9 cellular contexts compared by ENCODE assay signal in genomic region chr11:61071208-61071681, GRCh38. TPM values are rescaled to one million over a fixed set of nuclear protein-coding genes. Genes with fewer than 3 reads are reported as not detected.
DNase-seq lines count a peak whose midpoint lies in the region; ATAC-seq and TF ChIP-seq lines count a peak whose summit lies in the region.
"Had no signal": no experiment of that assay in that cellular context is flagged by ENCODE, and none has a peak within 500 bp of the region (broad histone marks: within the 10 kb centered on the region; RNA-seq: fewer than 3 reads in every experiment).

No MANE protein-coding gene starts in this region.

- DNase-seq in GM13977 (ENCODE audit: low spot score) = peak; percentile 74
- DNase-seq in T-helper 17 cell = peak in 2 of 3 donors; percentile 39 to 45
- no peak for DNase-seq in chondrocyte (ENCODE audit: low spot score)
- no peak for DNase-seq in DMS 273 (lab: John Stamatoyannopoulos, UW; ENCODE audit: unreplicated experiment)
- DNase-seq in NCI-H2081 treated with DMSO at 0.1 percent for 48 hours (lab: John Stamatoyannopoulos, UW) = no peak
- DNase-seq in right atrium auricular region (ENCODE audit: low spot score) = no peak

- H3K27me3 ChIP-seq in esophagus (ENCODE audit: control insufficient read depth in 1 of 2, insufficient read depth in 2 of 2, low read length in 2 of 2) = no peaks in the 10 kb centered on the region
- no peaks in the 10 kb centered on the region for H3K27me3 ChIP-seq in right atrium auricular region

- H3K4me1 Mint-ChIP-seq in T-helper 17 cell = peaks cover 51% of the 10 kb centered on the region
- H3K4me1 Mint-ChIP-seq in chondrocyte (ENCODE audit: low read depth) = peaks cover 23% of the 10 kb centered on the region

- H3K4me3 ChIP-seq in esophagus (ENCODE audit: low read depth in 1 of 2, low read length in 2 of 2) = no peak overlapping the region
- no peak overlapping the region for H3K4me3 ChIP-seq in right atrium auricular region

- 78 to 84% methylated on average over 9 of the region's 9 CpGs for WGBS in esophagus, 2 donors

- H3K9me3 Mint-ChIP-seq in chondrocyte (ENCODE audit: low read depth) = no peaks in the 10 kb centered on the region

- H3K36me3 ChIP-seq in esophagus (ENCODE audit: control insufficient read depth in 2 of 2, insufficient read depth in 2 of 2, low read length in 1 of 2) (no peaks in the 10 kb centered on the region), right atrium auricular region (no peaks in the 10 kb centered on the region)

- H3K27ac ChIP-seq in esophagus (ENCODE audit: low read depth in 2 of 2, low read length in 1 of 2) (peak overlapping the region; percentile 24 to 26), right atrium auricular region (no peak overlapping the region)

- H3K36me3 Mint-ChIP-seq in T-helper 17 cell (ENCODE audit: low read depth) = no peaks in the 10 kb centered on the region
- no peaks in the 10 kb centered on the region for H3K36me3 Mint-ChIP-seq in chondrocyte (ENCODE audit: low read depth)

- ATAC-seq in HG02588 (IDR thresholded peaks at IDR 0.05; ENCODE audit: unreplicated experiment) (peak; percentile 59), T-helper 17 cell (peak; percentile 97)

- no peaks in the 10 kb centered on the region for H3K4me1 ChIP-seq in esophagus (ENCODE audit: control insufficient read depth in 2 of 2, insufficient read depth in 2 of 2, low read length in 1 of 2)
- H3K4me1 ChIP-seq in right atrium auricular region = no peaks in the 10 kb centered on the region

- in situ Hi-C loops in GM13977 (cut with MboI; ENCODE audit: low pct_unique_long_range_greater_than_20kb, low sequenced_read_pairs, unreplicated experiment) = no loop called here

- H3K27me3 Mint-ChIP-seq in T-helper 17 cell = no peaks in the 10 kb centered on the region
- H3K27me3 Mint-ChIP-seq in chondrocyte (ENCODE audit: low read depth) = no peaks in the 10 kb centered on the region

- TF ChIP-seq CTCF in GM13977 (IDR thresholded peaks at IDR 0.05; ENCODE audit: extremely low read depth, insufficient read depth, missing control alignments) (no peak), chondrocyte (IDR thresholded peaks at IDR 0.05) (no peak), right atrium auricular region (IDR thresholded peaks at IDR 0.05) (no peak)

- H3K27ac Mint-ChIP-seq in T-helper 17 cell (peak overlapping the region; percentile 98), chondrocyte (ENCODE audit: unreplicated experiment) (no peak overlapping the region)

- H3K9me3 ChIP-seq in T-helper 17 cell (ENCODE audit: control insufficient read depth, low read length, poor library complexity, severe bottlenecking) (no peaks in the 10 kb centered on the region), esophagus (ENCODE audit: control insufficient read depth in 2 of 2, insufficient read depth in 1 of 2, low read depth in 1 of 2, low read length in 1 of 2) (no peaks in the 10 kb centered on the region), right atrium auricular region (no peaks in the 10 kb centered on the region)

- H3K4me3 Mint-ChIP-seq in T-helper 17 cell (peak overlapping the region; percentile 78), chondrocyte (ENCODE audit: unreplicated experiment) (no peak overlapping the region)

RNA-seq across cellular contexts. Expression of gene CD5, which starts 31.0 kb away (rescaled TPM):
- total RNA-seq in T-helper 17 cell (100 to 1,000 TPM; 310 to 362 TPM), chondrocyte (not detected in 3 replicates), right atrium auricular region (1 to 10 TPM in 1 of 2 donors, under 1 TPM in 1; 0.75 to 1.6 TPM)
- polyA plus RNA-seq in esophagus = under 1 TPM; 0.39 to 0.52 TPM
- total RNA-seq: bronchial epithelial cell had no signal

Comparison
In these comparisons a context has a peak if more than half of its experiments do, and no peak if none do; other contexts are left out.
1. DNase-seq: peak in GM13977 (single experiment) and T-helper 17 cell (2 of 3); none in chondrocyte (single experiment), DMS 273 (single experiment), NCI-H2081 treated with DMSO at 0.1 percent for 48 hours (single experiment) and right atrium auricular region (single experiment).
2. H3K27ac ChIP-seq: peak in esophagus (2 of 2); none in right atrium auricular region (0 of 2).
3. RNA of gene CD5, which starts 31.0 kb away (total RNA-seq): 310 to 362 TPM in T-helper 17 cell; 0.75 to 1.6 TPM in right atrium auricular region and not detected in chondrocyte; every median in the first group is over 100 times any median in the second.